8 cellular contexts compared by ENCODE assay signal in genomic region chr6:30060982-30061765, GRCh38. TPM values are rescaled to one million over a fixed set of nuclear protein-coding genes. Genes with fewer than 3 reads are reported as not detected.
DNase-seq lines count a peak whose midpoint lies in the region; ATAC-seq, FAIRE-seq and TF ChIP-seq lines count a peak whose summit lies in the region.

Gene POLR1H, plus strand, starts transcription at chr6:30061265. Its CDS starts 260 bp downstream, at chr6:30061525.

- no peak for TF ChIP-seq EP300 in A549 (IDR thresholded peaks at IDR 0.05)

- peak within 1 kb of the TSS; percentile 99 for H2AFZ ChIP-seq in mammary epithelial cell (ENCODE audit: low read depth, low read length)

- FAIRE-seq in A549 (lab: Jason Lieb, UNC): no peak

- TF ChIP-seq CTCF in A549 (IDR thresholded peaks at IDR 0.05) (no peak), WERI-Rb-1 (IDR thresholded peaks at IDR 0.05; ENCODE audit: low read depth, low read length) (0 out of 2 replicates have a peak, but pooled peaks have one; percentile 0), mammary epithelial cell (conservative IDR thresholded peaks at IDR 0.05 in 1 of 2, IDR thresholded peaks at IDR 0.05 in 1 of 2; ENCODE audit: extremely low read depth in 1 of 2, insufficient read depth in 1 of 2, low read depth in 1 of 2, low read length in 2 of 2) (no peak)

- H3K4me3 ChIP-seq in A549 (peak within 1 kb of the TSS; percentile 69), WERI-Rb-1 (ENCODE audit: low read depth, low read length) (peak within 1 kb of the TSS; percentile 88), mammary epithelial cell (replicated peaks in 1 of 3; ENCODE audit: insufficient read depth in 1 of 3, low read depth in 2 of 3, low read length in 3 of 3) (peak within 1 kb of the TSS; percentile 90 to 94 (median 91)), iPS-20b (ENCODE audit: low read length) (peak within 1 kb of the TSS; percentile 94), skin epidermis (peak within 1 kb of the TSS; percentile 59 to 92 (median 76))

- ATAC-seq in A549 (peak; percentile 99), GM18868 (IDR thresholded peaks at IDR 0.05; ENCODE audit: unreplicated experiment) (peak; percentile 87), HG03135 (IDR thresholded peaks at IDR 0.05; ENCODE audit: unreplicated experiment) (peak; percentile 77)

- WGBS in A549 (ENCODE audit: missing lambda C conversion rate): 1% methylated on average over 33 of the region's 50 CpGs
- 2% methylated on average over 49 of the region's 50 CpGs for WGBS in mammary epithelial cell (ENCODE audit: low coverage, missing lambda C conversion rate)

- H3K4me1 ChIP-seq in A549: peaks cover 26% of the 10 kb centered on the region
- peaks cover 26% of the 10 kb centered on the region for H3K4me1 ChIP-seq in mammary epithelial cell (ENCODE audit: insufficient read depth, low read length)
- H3K4me1 ChIP-seq in iPS-20b (ENCODE audit: insufficient read depth, low read length): peaks cover 9% of the 10 kb centered on the region; the same call in 1 of the 2 replicates

- H3K27ac ChIP-seq in A549: peak within 1 kb of the TSS; percentile 78 to 95
- peak within 1 kb of the TSS; percentile 82 for H3K27ac ChIP-seq in WERI-Rb-1
- H3K27ac ChIP-seq in mammary epithelial cell (ENCODE audit: insufficient read depth, low read depth, low read length): peak within 1 kb of the TSS; percentile 87
- H3K27ac ChIP-seq in iPS-20b (ENCODE audit: low read length): peak within 1 kb of the TSS; percentile 65
- H3K27ac ChIP-seq in skin epidermis: peak within 1 kb of the TSS; percentile 12 to 95 (median 90)

- TF ChIP-seq POLR2A in A549 (IDR thresholded peaks at IDR 0.05; ENCODE audit: low read length): no peak; the same call in 1 of the 2 replicates

- H3K9ac ChIP-seq in mammary epithelial cell (ENCODE audit: insufficient read depth, low read length): peak within 1 kb of the TSS; percentile 93
- H3K9ac ChIP-seq in iPS-20b (ENCODE audit: low read depth, low read length): peak within 1 kb of the TSS; percentile 97

- DNase-seq in A549 (ENCODE audit: low read depth in 1 of 2, low spot score in 1 of 2): peak; percentile 87 to 92
- peak; percentile 99 for DNase-seq in NCI-H2227 (lab: John Stamatoyannopoulos, UW; ENCODE audit: unreplicated experiment)
- DNase-seq in WERI-Rb-1: peak; percentile 98
- DNase-seq in mammary epithelial cell: peak; percentile 95

- intact Hi-C loops in mammary epithelial cell (cut with micrococcal nuclease): loop anchor here (1.0 to 10.0 kb wide), 3 partner anchors 41 to 264 kb away; partner anchors contain the start of gene TRIM39

- in situ Hi-C loops in mammary epithelial cell (cut with MboI; ENCODE audit: low sequenced_read_pairs in 2 of 2): no loop called here

- dilution Hi-C loops in mammary epithelial cell (cut with HindIII; ENCODE audit: low sequenced_read_pairs): no loop called here

- CTCF ChIA-PET in A549 (lab: Yijun Ruan, JAX) (interaction anchor here (1.0 to 1.8 kb wide), 5 partner anchors 8 to 83 kb away, joined by 3 to 4 read pairs (median 3); no protein-coding TSS in a partner anchor), mammary epithelial cell (lab: Charles Lee; ENCODE audit: low non-redundant PET) (interaction anchor here (0.6 to 1.2 kb wide), 2 partner anchors 41 to 411 kb away, joined by 4 to 5 read pairs; no protein-coding TSS in a partner anchor)

- TF ChIP-seq RAD21 in A549 (conservative IDR thresholded peaks at IDR 0.05 in 1 of 2, IDR thresholded peaks at IDR 0.05 in 1 of 2): no peak

- no peaks in the 10 kb centered on the region for H4K20me1 ChIP-seq in mammary epithelial cell (ENCODE audit: insufficient read depth, low read length)

- H3K27me3 ChIP-seq in WERI-Rb-1 (ENCODE audit: insufficient read depth, low read depth, severe bottlenecking) (no peaks in the 10 kb centered on the region), mammary epithelial cell (ENCODE audit: insufficient read depth, low read length) (no peaks in the 10 kb centered on the region), iPS-20b (ENCODE audit: insufficient read depth, low read length) (no peaks in the 10 kb centered on the region)

- H3K4me2 ChIP-seq in A549 (peak within 1 kb of the TSS; percentile 94), mammary epithelial cell (ENCODE audit: insufficient read depth, low read depth, low read length) (peak within 1 kb of the TSS; percentile 92)

- TSS peak; percentile 56 for BruUV-seq in mammary epithelial cell (replicated peaks; lab: Mats Ljungman, UMichigan)

- H3K9me3 ChIP-seq in A549: no peaks in the 10 kb centered on the region
- H3K9me3 ChIP-seq in WERI-Rb-1 (ENCODE audit: severe bottlenecking): no peaks in the 10 kb centered on the region
- H3K9me3 ChIP-seq in mammary epithelial cell (replicated peaks; ENCODE audit: insufficient read depth, low read length): no peaks in the 10 kb centered on the region
- no peaks in the 10 kb centered on the region for H3K9me3 ChIP-seq in iPS-20b (ENCODE audit: insufficient read depth, low read depth, low read length)

- H3K79me2 ChIP-seq in mammary epithelial cell (ENCODE audit: insufficient read depth, low read length): peaks cover 40% of the 10 kb centered on the region

- POLR2A ChIA-PET in A549 (lab: Yijun Ruan, JAX): interaction anchor here (0.7 to 1.5 kb wide), 5 partner anchors 14 to 411 kb away, joined by 3 to 10 read pairs (median 3); no protein-coding TSS in a partner anchor

- H3K36me3 ChIP-seq in WERI-Rb-1: peaks cover 17% of the 10 kb centered on the region
- no peaks in the 10 kb centered on the region for H3K36me3 ChIP-seq in mammary epithelial cell (ENCODE audit: insufficient read depth, low read length)
- H3K36me3 ChIP-seq in iPS-20b (ENCODE audit: insufficient read depth, low read depth, low read length): peaks cover 24% of the 10 kb centered on the region

TF ChIP-seq in A549, 52 proteins besides CTCF, POLR2A, EP300 and RAD21 (continues in another document):
- TF ChIP-seq EHF (CRISPR knock-in tag; IDR thresholded peaks at IDR 0.05): no peak
- peak; percentile 67 for TF ChIP-seq MAX (IDR thresholded peaks at IDR 0.05)
- TF ChIP-seq SMC3 (IDR thresholded peaks at IDR 0.05): no peak
- 0 out of 2 replicates have a peak, but pooled peaks have one; percentile 1 for TF ChIP-seq PBX3 (IDR thresholded peaks at IDR 0.05)
- no peak for TF ChIP-seq EHMT2 (IDR thresholded peaks at IDR 0.05; ENCODE audit: low read depth)
- TF ChIP-seq RARB (CRISPR knock-in tag; IDR thresholded peaks at IDR 0.05): no peak
- no peak for TF ChIP-seq GATA3 (IDR thresholded peaks at IDR 0.05; ENCODE audit: borderline replicate concordance)
- TF ChIP-seq SREBF2 (IDR thresholded peaks at IDR 0.05): no peak
- no peak for TF ChIP-seq RFX5 (IDR thresholded peaks at IDR 0.05)
- TF ChIP-seq TP53 (CRISPR knock-in tag; IDR thresholded peaks at IDR 0.05): no peak
- TF ChIP-seq HES2 (IDR thresholded peaks at IDR 0.05): no peak
- TF ChIP-seq USF2 (IDR thresholded peaks at IDR 0.05): no peak
- TF ChIP-seq RNF2 (IDR thresholded peaks at IDR 0.05; ENCODE audit: borderline replicate concordance, low read depth): no peak
- TF ChIP-seq BHLHE40 (IDR thresholded peaks at IDR 0.05; ENCODE audit: low read depth, low read length): no peak
- no peak for TF ChIP-seq TFCP2L1 (CRISPR knock-in tag; IDR thresholded peaks at IDR 0.05)
- TF ChIP-seq NPAS2 (CRISPR knock-in tag; IDR thresholded peaks at IDR 0.05; ENCODE audit: borderline replicate concordance): no peak
- TF ChIP-seq RCOR1 (IDR thresholded peaks at IDR 0.05; ENCODE audit: low read depth, low read length): no peak
- TF ChIP-seq KDM1A (IDR thresholded peaks at IDR 0.05; ENCODE audit: low read depth): no peak
- TF ChIP-seq CHD4 (IDR thresholded peaks at IDR 0.05; ENCODE audit: borderline replicate concordance): no peak
- no peak for TF ChIP-seq FOSL2 (IDR thresholded peaks at IDR 0.05)
- TF ChIP-seq FOSL2 (CRISPR knock-in tag; IDR thresholded peaks at IDR 0.05): peak; percentile 53
- no peak for TF ChIP-seq FOSB (CRISPR knock-in tag; IDR thresholded peaks at IDR 0.05)
- TF ChIP-seq JUNB (IDR thresholded peaks at IDR 0.05): no peak
- TF ChIP-seq CBX8 (IDR thresholded peaks at IDR 0.05): no peak
- TF ChIP-seq HOXA7 (CRISPR knock-in tag; IDR thresholded peaks at IDR 0.05): no peak
- peak; percentile 89 for TF ChIP-seq KDM5A (IDR thresholded peaks at IDR 0.05)
- no peak for TF ChIP-seq NFE2L2 (conservative IDR thresholded peaks at IDR 0.05; ENCODE audit: low read length)

RNA-seq across cellular contexts. Expression of gene POLR1H, which starts in this region (rescaled TPM):
- 34.6 and 35.3 TPM in 2 replicates for polyA plus RNA-seq in A549 (2011; rRNA removed)
- 37.8 and 41.6 TPM in 2 replicates for polyA plus RNA-seq in A549 (2012; cell fraction: cytosol; rRNA removed)
- 27.4 and 32.3 TPM in 2 replicates for polyA plus RNA-seq in A549 (2012; cell fraction: nucleus; rRNA removed)
- 24.8 to 26.1 TPM (median 25.5 TPM) in 3 replicates for polyA plus RNA-seq in A549 (2017; fragmentation: RNase III; extraction: RNeasy Plus Mini Kit Qiagen cat#74134 plus additional on column Dnase treatment)
- polyA minus RNA-seq in A549 (2011; rRNA and poly(A)+ RNA removed): 6.7 and 6.9 TPM in 2 replicates
- total RNA-seq in mammary epithelial cell: 10 to 100 TPM; 18.8 to 33.3 TPM
- 32.9 TPM for polyA plus RNA-seq in mammary epithelial cell
- polyA minus RNA-seq in mammary epithelial cell: 21.0 TPM

Comparison
In these comparisons a context has a peak if more than half of its experiments do, and no peak if none do; other contexts are left out.
1. Peak in every context shown above with its lines: DNase-seq, ATAC-seq, H3K4me3 ChIP-seq and H3K27ac ChIP-seq.